ENCODE assay signal across 1 cellular context in genomic region chr7:101234636-101235035, GRCh38.
TF ChIP-seq lines count a peak whose summit lies in the region.

No MANE protein-coding gene starts in this region.

TF ChIP-seq in GM23338, 12 proteins besides CTCF, POLR2A, EP300 and RAD21 (continued from another document):
- TF ChIP-seq POLR2AphosphoS5 (IDR thresholded peaks at IDR 0.05; ENCODE audit: low read depth) = no peak
- no peak for TF ChIP-seq CREB1 (CRISPR knock-in tag; IDR thresholded peaks at IDR 0.05; ENCODE audit: low read depth)
- TF ChIP-seq ZNF331 (CRISPR knock-in tag; IDR thresholded peaks at IDR 0.05; ENCODE audit: low read depth) = no peak
- no peak for TF ChIP-seq ZNF114 (CRISPR knock-in tag; IDR thresholded peaks at IDR 0.05)
- no peak for TF ChIP-seq EZH2 (IDR thresholded peaks at IDR 0.05; ENCODE audit: low read depth, unreplicated experiment)
- TF ChIP-seq ZNF462 (CRISPR knock-in tag; IDR thresholded peaks at IDR 0.05) = no peak
- TF ChIP-seq JUNB (IDR thresholded peaks at IDR 0.05; ENCODE audit: unreplicated experiment) = no peak
- TF ChIP-seq STAT1 (IDR thresholded peaks at IDR 0.05; ENCODE audit: unreplicated experiment) = no peak
- no peak for TF ChIP-seq NANOG (IDR thresholded peaks at IDR 0.05; ENCODE audit: borderline replicate concordance)
- no peak for TF ChIP-seq ETS1 (IDR thresholded peaks at IDR 0.05)
- TF ChIP-seq REST (IDR thresholded peaks at IDR 0.05; ENCODE audit: unreplicated experiment) = no peak
